Comparison of ENCODE assay signal across 1 cellular context in the genomic region with DNA sequence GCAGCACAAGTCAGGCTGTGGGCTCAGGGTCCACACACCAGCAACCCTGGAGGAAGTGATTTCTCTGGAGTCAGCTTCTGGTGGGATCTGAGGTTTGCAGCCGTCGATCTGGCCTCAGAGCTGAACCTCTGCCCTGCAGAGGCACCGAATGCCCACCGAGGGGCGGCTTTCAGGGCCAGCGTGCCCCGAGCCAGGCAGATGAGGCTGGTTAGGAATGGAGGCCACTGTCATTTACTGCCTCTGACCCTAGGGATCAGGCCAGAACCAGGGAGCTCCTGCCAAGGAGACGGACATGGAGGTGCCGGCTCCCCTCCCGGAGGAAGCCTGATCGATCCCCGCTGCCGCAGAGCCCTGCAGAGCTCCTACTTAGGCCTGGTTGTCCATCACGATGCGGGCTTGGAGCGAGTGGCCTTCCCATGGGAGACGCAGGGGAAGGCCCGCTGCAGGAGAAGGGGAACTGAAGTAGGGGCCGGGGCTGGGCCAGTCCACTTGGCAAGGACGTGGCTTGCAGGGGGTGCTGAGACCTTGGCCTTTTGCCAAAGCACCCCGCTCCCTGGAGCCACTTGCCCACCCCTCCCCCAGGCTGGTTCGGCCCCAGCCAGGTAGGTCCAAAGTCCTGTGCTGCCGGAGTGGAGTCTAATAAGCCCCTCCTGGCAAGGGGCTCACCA.
TF ChIP-seq lines count a peak whose summit lies in the region.

No MANE protein-coding gene starts in this region.

TF ChIP-seq in HepG2, 621 proteins besides CTCF, POLR2A, EP300 and RAD21 (continued from another document and continues in another):
- TF ChIP-seq, protein P1, sequence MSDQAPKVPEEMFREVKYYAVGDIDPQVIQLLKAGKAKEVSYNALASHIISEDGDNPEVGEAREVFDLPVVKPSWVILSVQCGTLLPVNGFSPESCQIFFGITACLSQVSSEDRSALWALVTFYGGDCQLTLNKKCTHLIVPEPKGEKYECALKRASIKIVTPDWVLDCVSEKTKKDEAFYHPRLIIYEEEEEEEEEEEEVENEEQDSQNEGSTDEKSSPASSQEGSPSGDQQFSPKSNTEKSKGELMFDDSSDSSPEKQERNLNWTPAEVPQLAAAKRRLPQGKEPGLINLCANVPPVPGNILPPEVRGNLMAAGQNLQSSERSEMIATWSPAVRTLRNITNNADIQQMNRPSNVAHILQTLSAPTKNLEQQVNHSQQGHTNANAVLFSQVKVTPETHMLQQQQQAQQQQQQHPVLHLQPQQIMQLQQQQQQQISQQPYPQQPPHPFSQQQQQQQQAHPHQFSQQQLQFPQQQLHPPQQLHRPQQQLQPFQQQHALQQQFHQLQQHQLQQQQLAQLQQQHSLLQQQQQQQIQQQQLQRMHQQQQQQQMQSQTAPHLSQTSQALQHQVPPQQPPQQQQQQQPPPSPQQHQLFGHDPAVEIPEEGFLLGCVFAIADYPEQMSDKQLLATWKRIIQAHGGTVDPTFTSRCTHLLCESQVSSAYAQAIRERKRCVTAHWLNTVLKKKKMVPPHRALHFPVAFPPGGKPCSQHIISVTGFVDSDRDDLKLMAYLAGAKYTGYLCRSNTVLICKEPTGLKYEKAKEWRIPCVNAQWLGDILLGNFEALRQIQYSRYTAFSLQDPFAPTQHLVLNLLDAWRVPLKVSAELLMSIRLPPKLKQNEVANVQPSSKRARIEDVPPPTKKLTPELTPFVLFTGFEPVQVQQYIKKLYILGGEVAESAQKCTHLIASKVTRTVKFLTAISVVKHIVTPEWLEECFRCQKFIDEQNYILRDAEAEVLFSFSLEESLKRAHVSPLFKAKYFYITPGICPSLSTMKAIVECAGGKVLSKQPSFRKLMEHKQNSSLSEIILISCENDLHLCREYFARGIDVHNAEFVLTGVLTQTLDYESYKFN (CRISPR knock-in tag; conservative IDR thresholded peaks at IDR 0.05) = peak; percentile 41; the same call in 1 of the 2 replicates
- TF ChIP-seq MED13 (CRISPR knock-in tag; IDR thresholded peaks at IDR 0.05) (no peak), TP53 (CRISPR knock-in tag; conservative IDR thresholded peaks at IDR 0.05) (no peak), ZBTB38 (CRISPR knock-in tag; IDR thresholded peaks at IDR 0.05) (0 out of 2 replicates have a peak, but pooled peaks have one; percentile 9), HDAC1 (CRISPR knock-in tag; IDR thresholded peaks at IDR 0.05) (0 out of 2 replicates have a peak, but pooled peaks have one; percentile 35), HNF4A (CRISPR knock-in tag; IDR thresholded peaks at IDR 0.05) (peak; percentile 78), KLF15 (CRISPR knock-in tag; IDR thresholded peaks at IDR 0.05; ENCODE audit: borderline replicate concordance) (no peak), HNRNPK (IDR thresholded peaks at IDR 0.05; ENCODE audit: low read depth, low read length, poor library complexity, severe bottlenecking) (no peak), ARNT (IDR thresholded peaks at IDR 0.05) (no peak), LCORL (IDR thresholded peaks at IDR 0.05) (no peak), LCORL (CRISPR knock-in tag; IDR thresholded peaks at IDR 0.05) (no peak), FOSL1 (CRISPR knock-in tag; IDR thresholded peaks at IDR 0.05; ENCODE audit: borderline replicate concordance) (no peak), ZNF335 (CRISPR knock-in tag; IDR thresholded peaks at IDR 0.05) (no peak), SMAD3 (CRISPR knock-in tag; IDR thresholded peaks at IDR 0.05) (no peak), REXO4 (CRISPR knock-in tag; IDR thresholded peaks at IDR 0.05; ENCODE audit: borderline replicate concordance) (no peak), FOXC1 (CRISPR knock-in tag; IDR thresholded peaks at IDR 0.05; ENCODE audit: borderline replicate concordance) (no peak), ZNF564 (CRISPR knock-in tag; IDR thresholded peaks at IDR 0.05) (peak; percentile 50; the same call in 1 of the 2 replicates), TRIM24 (CRISPR knock-in tag; IDR thresholded peaks at IDR 0.05) (no peak), CBFB (CRISPR knock-in tag; IDR thresholded peaks at IDR 0.05) (no peak), ZBTB42 (CRISPR knock-in tag; IDR thresholded peaks at IDR 0.05) (no peak), ZNF326 (CRISPR knock-in tag; IDR thresholded peaks at IDR 0.05; ENCODE audit: borderline replicate concordance) (no peak), IRX3 (CRISPR knock-in tag; IDR thresholded peaks at IDR 0.05; ENCODE audit: borderline replicate concordance, low read depth) (no peak), CENPX (CRISPR knock-in tag; IDR thresholded peaks at IDR 0.05) (no peak), ZNF552 (CRISPR knock-in tag; IDR thresholded peaks at IDR 0.05; ENCODE audit: borderline replicate concordance) (no peak), ZNF562 (CRISPR knock-in tag; IDR thresholded peaks at IDR 0.05; ENCODE audit: borderline replicate concordance) (no peak), SOX6 (IDR thresholded peaks at IDR 0.05) (no peak), SOX6 (CRISPR knock-in tag; IDR thresholded peaks at IDR 0.05) (0 out of 2 replicates have a peak, but pooled peaks have one; percentile 3), PHF5A (CRISPR knock-in tag; IDR thresholded peaks at IDR 0.05; ENCODE audit: low read depth, unreplicated experiment) (no peak), ZNF891 (CRISPR knock-in tag; IDR thresholded peaks at IDR 0.05) (no peak), ZNF143 (CRISPR knock-in tag; IDR thresholded peaks at IDR 0.05) (no peak)
- TF ChIP-seq, protein P2, sequence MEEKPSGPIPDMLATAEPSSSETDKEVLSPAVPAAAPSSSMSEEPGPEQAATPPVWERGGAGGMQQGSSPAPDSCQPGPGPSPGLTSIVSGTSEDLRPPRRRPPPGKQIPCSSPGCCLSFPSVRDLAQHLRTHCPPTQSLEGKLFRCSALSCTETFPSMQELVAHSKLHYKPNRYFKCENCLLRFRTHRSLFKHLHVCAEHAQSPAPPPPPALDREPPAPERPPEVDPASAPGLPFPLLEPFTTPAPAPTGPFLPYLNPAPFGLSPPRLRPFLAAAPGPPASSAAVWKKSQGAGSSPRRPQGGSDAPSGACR (CRISPR knock-in tag; IDR thresholded peaks at IDR 0.05) = no peak
- TF ChIP-seq, protein P3, sequence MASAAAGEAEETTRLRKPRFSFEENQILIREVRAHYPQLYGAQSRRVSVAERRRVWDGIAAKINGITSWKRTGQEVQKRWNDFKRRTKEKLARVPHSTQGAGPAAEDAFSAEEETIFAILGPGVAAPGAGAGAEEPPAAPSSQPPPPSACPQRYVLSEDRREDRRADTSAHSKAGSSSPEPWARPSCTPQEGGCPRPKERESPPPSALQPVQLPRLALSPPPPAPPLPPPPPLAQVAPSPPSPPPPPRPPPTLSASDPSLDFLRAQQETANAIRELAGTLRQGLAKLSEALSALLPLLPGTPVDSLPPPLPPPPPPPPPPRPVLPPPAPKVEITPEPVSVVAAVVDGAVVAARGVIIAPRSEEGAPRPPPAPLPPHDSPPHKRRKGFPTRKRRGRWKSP (CRISPR knock-in tag; IDR thresholded peaks at IDR 0.05) = no peak
- TF ChIP-seq, protein P4, sequence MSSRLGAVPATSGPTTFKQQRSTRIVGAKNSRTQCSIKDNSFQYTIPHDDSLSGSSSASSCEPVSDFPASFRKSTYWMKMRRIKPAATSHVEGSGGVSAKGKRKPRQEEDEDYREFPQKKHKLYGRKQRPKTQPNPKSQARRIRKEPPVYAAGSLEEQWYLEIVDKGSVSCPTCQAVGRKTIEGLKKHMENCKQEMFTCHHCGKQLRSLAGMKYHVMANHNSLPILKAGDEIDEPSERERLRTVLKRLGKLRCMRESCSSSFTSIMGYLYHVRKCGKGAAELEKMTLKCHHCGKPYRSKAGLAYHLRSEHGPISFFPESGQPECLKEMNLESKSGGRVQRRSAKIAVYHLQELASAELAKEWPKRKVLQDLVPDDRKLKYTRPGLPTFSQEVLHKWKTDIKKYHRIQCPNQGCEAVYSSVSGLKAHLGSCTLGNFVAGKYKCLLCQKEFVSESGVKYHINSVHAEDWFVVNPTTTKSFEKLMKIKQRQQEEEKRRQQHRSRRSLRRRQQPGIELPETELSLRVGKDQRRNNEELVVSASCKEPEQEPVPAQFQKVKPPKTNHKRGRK (CRISPR knock-in tag; IDR thresholded peaks at IDR 0.05) = no peak
- TF ChIP-seq, protein P5, sequence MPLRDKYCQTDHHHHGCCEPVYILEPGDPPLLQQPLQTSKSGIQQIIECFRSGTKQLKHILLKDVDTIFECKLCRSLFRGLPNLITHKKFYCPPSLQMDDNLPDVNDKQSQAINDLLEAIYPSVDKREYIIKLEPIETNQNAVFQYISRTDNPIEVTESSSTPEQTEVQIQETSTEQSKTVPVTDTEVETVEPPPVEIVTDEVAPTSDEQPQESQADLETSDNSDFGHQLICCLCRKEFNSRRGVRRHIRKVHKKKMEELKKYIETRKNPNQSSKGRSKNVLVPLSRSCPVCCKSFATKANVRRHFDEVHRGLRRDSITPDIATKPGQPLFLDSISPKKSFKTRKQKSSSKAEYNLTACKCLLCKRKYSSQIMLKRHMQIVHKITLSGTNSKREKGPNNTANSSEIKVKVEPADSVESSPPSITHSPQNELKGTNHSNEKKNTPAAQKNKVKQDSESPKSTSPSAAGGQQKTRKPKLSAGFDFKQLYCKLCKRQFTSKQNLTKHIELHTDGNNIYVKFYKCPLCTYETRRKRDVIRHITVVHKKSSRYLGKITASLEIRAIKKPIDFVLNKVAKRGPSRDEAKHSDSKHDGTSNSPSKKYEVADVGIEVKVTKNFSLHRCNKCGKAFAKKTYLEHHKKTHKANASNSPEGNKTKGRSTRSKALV (CRISPR knock-in tag; IDR thresholded peaks at IDR 0.05) = peak; percentile 32; the same call in 1 of the 2 replicates
- TF ChIP-seq, protein P6, sequence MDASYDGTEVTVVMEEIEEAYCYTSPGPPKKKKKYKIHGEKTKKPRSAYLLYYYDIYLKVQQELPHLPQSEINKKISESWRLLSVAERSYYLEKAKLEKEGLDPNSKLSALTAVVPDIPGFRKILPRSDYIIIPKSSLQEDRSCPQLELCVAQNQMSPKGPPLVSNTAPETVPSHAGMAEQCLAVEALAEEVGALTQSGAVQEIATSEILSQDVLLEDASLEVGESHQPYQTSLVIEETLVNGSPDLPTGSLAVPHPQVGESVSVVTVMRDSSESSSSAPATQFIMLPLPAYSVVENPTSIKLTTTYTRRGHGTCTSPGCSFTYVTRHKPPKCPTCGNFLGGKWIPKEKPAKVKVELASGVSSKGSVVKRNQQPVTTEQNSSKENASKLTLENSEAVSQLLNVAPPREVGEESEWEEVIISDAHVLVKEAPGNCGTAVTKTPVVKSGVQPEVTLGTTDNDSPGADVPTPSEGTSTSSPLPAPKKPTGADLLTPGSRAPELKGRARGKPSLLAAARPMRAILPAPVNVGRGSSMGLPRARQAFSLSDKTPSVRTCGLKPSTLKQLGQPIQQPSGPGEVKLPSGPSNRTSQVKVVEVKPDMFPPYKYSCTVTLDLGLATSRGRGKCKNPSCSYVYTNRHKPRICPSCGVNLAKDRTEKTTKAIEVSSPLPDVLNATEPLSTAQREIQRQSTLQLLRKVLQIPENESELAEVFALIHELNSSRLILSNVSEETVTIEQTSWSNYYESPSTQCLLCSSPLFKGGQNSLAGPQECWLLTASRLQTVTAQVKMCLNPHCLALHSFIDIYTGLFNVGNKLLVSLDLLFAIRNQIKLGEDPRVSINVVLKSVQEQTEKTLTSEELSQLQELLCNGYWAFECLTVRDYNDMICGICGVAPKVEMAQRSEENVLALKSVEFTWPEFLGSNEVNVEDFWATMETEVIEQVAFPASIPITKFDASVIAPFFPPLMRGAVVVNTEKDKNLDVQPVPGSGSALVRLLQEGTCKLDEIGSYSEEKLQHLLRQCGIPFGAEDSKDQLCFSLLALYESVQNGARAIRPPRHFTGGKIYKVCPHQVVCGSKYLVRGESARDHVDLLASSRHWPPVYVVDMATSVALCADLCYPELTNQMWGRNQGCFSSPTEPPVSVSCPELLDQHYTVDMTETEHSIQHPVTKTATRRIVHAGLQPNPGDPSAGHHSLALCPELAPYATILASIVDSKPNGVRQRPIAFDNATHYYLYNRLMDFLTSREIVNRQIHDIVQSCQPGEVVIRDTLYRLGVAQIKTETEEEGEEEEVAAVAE (CRISPR knock-in tag; IDR thresholded peaks at IDR 0.05; ENCODE audit: borderline replicate concordance) = no peak
- TF ChIP-seq, protein P7, sequence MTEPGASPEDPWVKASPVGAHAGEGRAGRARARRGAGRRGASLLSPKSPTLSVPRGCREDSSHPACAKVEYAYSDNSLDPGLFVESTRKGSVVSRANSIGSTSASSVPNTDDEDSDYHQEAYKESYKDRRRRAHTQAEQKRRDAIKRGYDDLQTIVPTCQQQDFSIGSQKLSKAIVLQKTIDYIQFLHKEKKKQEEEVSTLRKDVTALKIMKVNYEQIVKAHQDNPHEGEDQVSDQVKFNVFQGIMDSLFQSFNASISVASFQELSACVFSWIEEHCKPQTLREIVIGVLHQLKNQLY (CRISPR knock-in tag; IDR thresholded peaks at IDR 0.05) = no peak
- TF ChIP-seq, protein P8, sequence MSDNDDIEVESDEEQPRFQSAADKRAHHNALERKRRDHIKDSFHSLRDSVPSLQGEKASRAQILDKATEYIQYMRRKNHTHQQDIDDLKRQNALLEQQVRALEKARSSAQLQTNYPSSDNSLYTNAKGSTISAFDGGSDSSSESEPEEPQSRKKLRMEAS (IDR thresholded peaks at IDR 0.05) = no peak
- TF ChIP-seq, protein P9, sequence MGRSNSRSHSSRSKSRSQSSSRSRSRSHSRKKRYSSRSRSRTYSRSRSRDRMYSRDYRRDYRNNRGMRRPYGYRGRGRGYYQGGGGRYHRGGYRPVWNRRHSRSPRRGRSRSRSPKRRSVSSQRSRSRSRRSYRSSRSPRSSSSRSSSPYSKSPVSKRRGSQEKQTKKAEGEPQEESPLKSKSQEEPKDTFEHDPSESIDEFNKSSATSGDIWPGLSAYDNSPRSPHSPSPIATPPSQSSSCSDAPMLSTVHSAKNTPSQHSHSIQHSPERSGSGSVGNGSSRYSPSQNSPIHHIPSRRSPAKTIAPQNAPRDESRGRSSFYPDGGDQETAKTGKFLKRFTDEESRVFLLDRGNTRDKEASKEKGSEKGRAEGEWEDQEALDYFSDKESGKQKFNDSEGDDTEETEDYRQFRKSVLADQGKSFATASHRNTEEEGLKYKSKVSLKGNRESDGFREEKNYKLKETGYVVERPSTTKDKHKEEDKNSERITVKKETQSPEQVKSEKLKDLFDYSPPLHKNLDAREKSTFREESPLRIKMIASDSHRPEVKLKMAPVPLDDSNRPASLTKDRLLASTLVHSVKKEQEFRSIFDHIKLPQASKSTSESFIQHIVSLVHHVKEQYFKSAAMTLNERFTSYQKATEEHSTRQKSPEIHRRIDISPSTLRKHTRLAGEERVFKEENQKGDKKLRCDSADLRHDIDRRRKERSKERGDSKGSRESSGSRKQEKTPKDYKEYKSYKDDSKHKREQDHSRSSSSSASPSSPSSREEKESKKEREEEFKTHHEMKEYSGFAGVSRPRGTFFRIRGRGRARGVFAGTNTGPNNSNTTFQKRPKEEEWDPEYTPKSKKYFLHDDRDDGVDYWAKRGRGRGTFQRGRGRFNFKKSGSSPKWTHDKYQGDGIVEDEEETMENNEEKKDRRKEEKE (IDR thresholded peaks at IDR 0.05) = no peak
- TF ChIP-seq, protein P10, sequence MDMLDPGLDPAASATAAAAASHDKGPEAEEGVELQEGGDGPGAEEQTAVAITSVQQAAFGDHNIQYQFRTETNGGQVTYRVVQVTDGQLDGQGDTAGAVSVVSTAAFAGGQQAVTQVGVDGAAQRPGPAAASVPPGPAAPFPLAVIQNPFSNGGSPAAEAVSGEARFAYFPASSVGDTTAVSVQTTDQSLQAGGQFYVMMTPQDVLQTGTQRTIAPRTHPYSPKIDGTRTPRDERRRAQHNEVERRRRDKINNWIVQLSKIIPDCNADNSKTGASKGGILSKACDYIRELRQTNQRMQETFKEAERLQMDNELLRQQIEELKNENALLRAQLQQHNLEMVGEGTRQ (IDR thresholded peaks at IDR 0.05; ENCODE audit: low read depth, low read length) = no peak
- TF ChIP-seq, protein P10 (CRISPR knock-in tag; IDR thresholded peaks at IDR 0.05; ENCODE audit: borderline replicate concordance) = no peak
